Comparison of ENCODE assay signal across 8 cellular contexts in the genomic region with DNA sequence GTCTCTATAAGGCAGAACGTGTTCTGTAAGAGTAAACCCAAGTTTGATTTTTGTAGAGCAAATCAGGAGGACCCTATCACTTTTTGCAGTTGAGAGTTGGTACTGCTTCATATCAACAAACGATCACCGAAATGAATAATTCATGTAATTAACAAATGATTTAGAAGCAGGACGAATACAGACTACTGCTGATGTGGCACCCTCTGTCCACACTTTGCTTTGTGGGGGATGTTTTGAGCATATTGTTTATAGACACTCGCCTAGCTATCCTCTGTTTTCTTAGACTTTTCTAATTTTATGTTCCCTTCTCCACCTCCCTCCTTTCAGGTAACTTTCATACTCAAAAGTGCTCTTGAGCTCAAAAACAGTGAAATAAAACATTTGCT. TPM values are rescaled to one million over a fixed set of nuclear protein-coding genes. Genes with fewer than 3 reads are reported as not detected.
DNase-seq lines count a peak whose midpoint lies in the region; ATAC-seq, FAIRE-seq and TF ChIP-seq lines count a peak whose summit lies in the region.

No MANE protein-coding gene starts in this region.

- CTCF ChIA-PET in activated naive CD4-positive, alpha-beta T cell treated with anti-CD3 and anti-CD28 coated beads for 36 hours (lab: Charles Lee) = interaction anchor here (1.0 to 1.6 kb wide), 2 partner anchors 14 to 64 kb away, joined by 5 to 9 read pairs; no protein-coding TSS in a partner anchor

- H3K9me3 ChIP-seq in kidney (ENCODE audit: control insufficient read depth in 1 of 2, low read length in 2 of 2) (no peaks in the 10 kb centered on the region), tibial nerve (no peaks in the 10 kb centered on the region)

- H3K36me3 ChIP-seq in kidney (ENCODE audit: control insufficient read depth in 1 of 2, insufficient read depth in 2 of 2, low read length in 2 of 2) (no peaks in the 10 kb centered on the region), tibial nerve (no peaks in the 10 kb centered on the region)

- TF ChIP-seq EP300 in tibial nerve (IDR thresholded peaks at IDR 0.05) = no peak

- intact Hi-C loops in activated naive CD4-positive, alpha-beta T cell treated with anti-CD3 and anti-CD28 coated beads for 36 hours (cut with micrococcal nuclease) = loop anchor here (5.0 kb wide), 5 partner anchors 58 to 303 kb away; a partner anchor contains a TSS
- intact Hi-C loops in kidney (cut with DNase I) = no loop called here

- WGBS in tibial nerve, 2 donors = 5% methylated on average over 5 of the region's 5 CpGs

- no peaks in the 10 kb centered on the region for H3K9me3 Mint-ChIP-seq in activated naive CD4-positive, alpha-beta T cell treated with anti-CD3 and anti-CD28 coated beads for 36 hours
- no peaks in the 10 kb centered on the region for H3K9me3 Mint-ChIP-seq in activated naive CD8-positive, alpha-beta T cell treated with anti-CD3 and anti-CD28 coated beads for 36 hours

- H3K27me3 ChIP-seq in tibial nerve = no peaks in the 10 kb centered on the region

- FAIRE-seq in kidney (lab: Jason Lieb, UNC) = no peak

- ATAC-seq in GM19397 (IDR thresholded peaks at IDR 0.05; ENCODE audit: unreplicated experiment) = no peak
- no peak for ATAC-seq in HG02759 (IDR thresholded peaks at IDR 0.05; ENCODE audit: unreplicated experiment)

- peaks cover 11 to 17% of the 10 kb centered on the region in 2 donors for H3K4me1 ChIP-seq in kidney (ENCODE audit: control insufficient read depth in 1 of 2, insufficient read depth in 1 of 2, low read depth in 1 of 2, low read length in 2 of 2)
- H3K4me1 ChIP-seq in tibial nerve = peaks cover 0 to 31% (median 6%) of the 10 kb centered on the region in 4 donors

- H3K36me3 Mint-ChIP-seq in activated naive CD4-positive, alpha-beta T cell treated with anti-CD3 and anti-CD28 coated beads for 36 hours (ENCODE audit: low read depth) = peaks cover 3% of the 10 kb centered on the region
- H3K36me3 Mint-ChIP-seq in activated naive CD8-positive, alpha-beta T cell treated with anti-CD3 and anti-CD28 coated beads for 36 hours = peaks cover 2% of the 10 kb centered on the region

- H3K27ac ChIP-seq in kidney (ENCODE audit: low read depth in 2 of 2, low read length in 2 of 2) (peak overlapping the region; percentile 93 to 98), tibial nerve (peak overlapping the region in 2 of 4 donors; percentile 95 to 96)

- no peak for DNase-seq in activated naive CD4-positive, alpha-beta T cell treated with anti-CD3 and anti-CD28 coated beads for 36 hours
- no peak for DNase-seq in activated naive CD4-positive, alpha-beta T cell treated with Interleukin-2 at 50 U/mL for 16 hours
- no peak for DNase-seq in activated naive CD8-positive, alpha-beta T cell treated with anti-CD3 and anti-CD28 coated beads for 36 hours
- DNase-seq in kidney (no peak), tibial nerve (ENCODE audit: low spot score in 2 of 2) (no peak), amniotic stem cell (lab: John Stamatoyannopoulos, UW) (no peak)

- peaks cover 38% of the 10 kb centered on the region for H3K4me1 Mint-ChIP-seq in activated naive CD4-positive, alpha-beta T cell treated with anti-CD3 and anti-CD28 coated beads for 36 hours (ENCODE audit: low read depth)
- H3K4me1 Mint-ChIP-seq in activated naive CD8-positive, alpha-beta T cell treated with anti-CD3 and anti-CD28 coated beads for 36 hours = peaks cover 45% of the 10 kb centered on the region

- H3K4me3 ChIP-seq in kidney (ENCODE audit: low read length in 2 of 2) (peak overlapping the region; percentile 88 to 93), tibial nerve (peak overlapping the region; percentile 83 to 99 (median 86))

- H3K4me3 Mint-ChIP-seq in activated naive CD4-positive, alpha-beta T cell treated with anti-CD3 and anti-CD28 coated beads for 36 hours = peak overlapping the region; percentile 100
- peak overlapping the region; percentile 99 for H3K4me3 Mint-ChIP-seq in activated naive CD8-positive, alpha-beta T cell treated with anti-CD3 and anti-CD28 coated beads for 36 hours

- H3K27ac Mint-ChIP-seq in activated naive CD4-positive, alpha-beta T cell treated with anti-CD3 and anti-CD28 coated beads for 36 hours = peak overlapping the region; percentile 98
- H3K27ac Mint-ChIP-seq in activated naive CD8-positive, alpha-beta T cell treated with anti-CD3 and anti-CD28 coated beads for 36 hours = peak overlapping the region; percentile 96

- H3K9ac ChIP-seq in kidney (ENCODE audit: low read length in 2 of 2) = peak overlapping the region; percentile 92 to 97

- no peak for TF ChIP-seq CTCF in kidney (IDR thresholded peaks at IDR 0.05; ENCODE audit: borderline replicate concordance, extremely low read depth, insufficient read depth)
- TF ChIP-seq CTCF in tibial nerve (IDR thresholded peaks at IDR 0.05) = no peak

- TF ChIP-seq POLR2A in tibial nerve (IDR thresholded peaks at IDR 0.05) = no peak

- H3K27me3 Mint-ChIP-seq in activated naive CD4-positive, alpha-beta T cell treated with anti-CD3 and anti-CD28 coated beads for 36 hours (ENCODE audit: low read depth) = no peaks in the 10 kb centered on the region
- H3K27me3 Mint-ChIP-seq in activated naive CD8-positive, alpha-beta T cell treated with anti-CD3 and anti-CD28 coated beads for 36 hours = no peaks in the 10 kb centered on the region

RNA-seq across cellular contexts. Expression of a gene that starts 1.6 kb away (rescaled TPM):
- 10 to 100 TPM; 16.1 to 18.1 TPM for total RNA-seq in activated naive CD4-positive, alpha-beta T cell treated with anti-CD3 and anti-CD28 coated beads for 36 hours
- total RNA-seq in activated naive CD8-positive, alpha-beta T cell treated with anti-CD3 and anti-CD28 coated beads for 36 hours = 10 to 100 TPM; 35.0 to 35.7 TPM
- total RNA-seq in kidney (87.6 TPM), tibial nerve (10 to 100 TPM; 18.4 to 32.1 (median 25.2) TPM)
- 19.5 TPM for polyA plus RNA-seq in kidney (ENCODE audit: insufficient read depth, low read depth, low replicate concordance)
